Comparison of ENCODE assay signal across 8 cellular contexts in the genomic region with DNA sequence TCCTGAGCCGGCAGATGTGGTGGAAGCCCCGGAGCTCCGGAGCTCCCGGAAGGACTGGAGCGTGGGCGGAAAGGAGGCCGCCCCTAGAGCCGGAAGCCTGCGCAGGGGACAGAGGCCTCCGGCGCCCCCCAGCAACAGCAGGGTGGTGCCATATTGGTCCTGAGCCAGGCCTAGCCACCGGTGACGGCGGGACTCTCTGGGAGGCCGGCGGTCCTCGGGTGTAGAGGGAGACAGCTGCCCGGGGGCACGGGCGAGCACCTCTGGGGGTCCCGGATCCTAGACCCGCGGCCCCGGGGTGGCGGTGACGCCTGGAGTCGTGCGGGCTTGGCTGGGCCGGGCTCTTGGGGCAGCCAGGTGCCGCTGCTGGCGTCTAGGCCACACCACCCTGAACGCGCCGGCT.
DNase-seq lines count a peak whose midpoint lies in the region; ATAC-seq lines count a peak whose summit lies in the region.
"Not testable (repeated sequence)": the region's sequence is repeated elsewhere in the genome, so short reads cannot be mapped to it uniquely, and the experiment has no call there.

No MANE protein-coding gene starts in this region.

- not testable (repeated sequence) for H3K36me3 Mint-ChIP-seq in activated naive CD8-positive, alpha-beta T cell treated with anti-CD3 and anti-CD28 coated beads, Interleukin-2, amount 50 U/mL, for 24 hours (ENCODE audit: low read depth)

- intact Hi-C loops in left colon (cut with DNase I, micrococcal nuclease) = not testable (repeated sequence)

- not testable (repeated sequence) for H3K27ac Mint-ChIP-seq in activated naive CD8-positive, alpha-beta T cell treated with anti-CD3 and anti-CD28 coated beads, Interleukin-2, amount 50 U/mL, for 24 hours; stimulated activated naive CD8-positive, alpha-beta T cell treated with anti-CD3 and anti-CD28 coated beads, Interleukin-15, amount 100 ng/mL, for 72 hours

- H3K4me3 Mint-ChIP-seq in activated naive CD8-positive, alpha-beta T cell treated with anti-CD3 and anti-CD28 coated beads, Interleukin-2, amount 50 U/mL, for 24 hours; stimulated activated naive CD8-positive, alpha-beta T cell treated with anti-CD3 and anti-CD28 coated beads, Interleukin-15, amount 100 ng/mL, for 72 hours: not testable (repeated sequence)

- peak; percentile 74 for ATAC-seq in GM18858 (IDR thresholded peaks at IDR 0.05; ENCODE audit: unreplicated experiment)
- ATAC-seq in GM19468 (IDR thresholded peaks at IDR 0.05; ENCODE audit: extremely low read depth, unreplicated experiment) = peak; percentile 61
- peak; percentile 44 for ATAC-seq in HG02571 (IDR thresholded peaks at IDR 0.05; ENCODE audit: unreplicated experiment)
- peak; percentile 79 for ATAC-seq in HG03097 (IDR thresholded peaks at IDR 0.05; ENCODE audit: low FRiP score, unreplicated experiment)
- ATAC-seq in activated naive CD8-positive, alpha-beta T cell treated with anti-CD3 and anti-CD28 coated beads, Interleukin-2, amount 50 U/mL, for 24 hours = peak; percentile 77
- ATAC-seq in left colon = peak; percentile 59
- peak; percentile 74 for ATAC-seq in stimulated activated naive CD8-positive, alpha-beta T cell treated with anti-CD3 and anti-CD28 coated beads, Interleukin-15, amount 100 ng/mL, for 72 hours

- DNase-seq in HT1080 (ENCODE audit: low read depth) = peak; percentile 70
- not testable (repeated sequence) for DNase-seq in activated naive CD8-positive, alpha-beta T cell treated with anti-CD3 and anti-CD28 coated beads, Interleukin-2, amount 50 U/mL, for 24 hours; left colon
- peak in 1 of 2 donors; percentile 34 for DNase-seq in stimulated activated naive CD8-positive, alpha-beta T cell treated with anti-CD3 and anti-CD28 coated beads, Interleukin-15, amount 100 ng/mL, for 72 hours

- peaks cover 18% of the 10 kb centered on the region for H3K9me3 Mint-ChIP-seq in activated naive CD8-positive, alpha-beta T cell treated with anti-CD3 and anti-CD28 coated beads, Interleukin-2, amount 50 U/mL, for 24 hours
- H3K9me3 Mint-ChIP-seq in stimulated activated naive CD8-positive, alpha-beta T cell treated with anti-CD3 and anti-CD28 coated beads, Interleukin-15, amount 100 ng/mL, for 72 hours = peaks cover 14 to 27% of the 10 kb centered on the region in 2 donors

- peaks cover 15% of the 10 kb centered on the region for H3K27me3 Mint-ChIP-seq in activated naive CD8-positive, alpha-beta T cell treated with anti-CD3 and anti-CD28 coated beads, Interleukin-2, amount 50 U/mL, for 24 hours
- peaks cover 16% of the 10 kb centered on the region for H3K27me3 Mint-ChIP-seq in stimulated activated naive CD8-positive, alpha-beta T cell treated with anti-CD3 and anti-CD28 coated beads, Interleukin-15, amount 100 ng/mL, for 72 hours

- peaks cover 13% of the 10 kb centered on the region for H3K4me1 Mint-ChIP-seq in activated naive CD8-positive, alpha-beta T cell treated with anti-CD3 and anti-CD28 coated beads, Interleukin-2, amount 50 U/mL, for 24 hours
- H3K4me1 Mint-ChIP-seq in stimulated activated naive CD8-positive, alpha-beta T cell treated with anti-CD3 and anti-CD28 coated beads, Interleukin-15, amount 100 ng/mL, for 72 hours = peaks cover 14% of the 10 kb centered on the region
